In genomic region chr17:35170968-35171771, GRCh38 we compare ENCODE assay signal across 8 cellular contexts.
A peak's percentile ranks its signal among the peaks of the same experiment; 100 is the strongest.
DNase-seq lines count a peak whose midpoint lies in the region; ATAC-seq lines count a peak whose summit lies in the region.

No MANE protein-coding gene starts in this region.

- H3K4me1 Mint-ChIP-seq in T-helper 1 cell treated with Interleukin-12 subunit alpha and Interleukin-12 subunit beta and Interleukin-4 antibody, amounts not matched to agents 30 μg/mL and 1 μg/mL, for 36 hours (ENCODE audit: low read depth) = peaks cover 21% of the 10 kb centered on the region
- H3K4me1 Mint-ChIP-seq in stimulated activated naive CD8-positive, alpha-beta T cell treated with anti-CD3 and anti-CD28 coated beads, Interleukin-15, amount 100 ng/mL, for 72 hours = peaks cover 57% of the 10 kb centered on the region

- peak overlapping the region; percentile 21 for H3K4me3 Mint-ChIP-seq in T-helper 1 cell treated with Interleukin-12 subunit alpha and Interleukin-12 subunit beta and Interleukin-4 antibody, amounts not matched to agents 30 μg/mL and 1 μg/mL, for 36 hours
- peak overlapping the region in 1 of 2 donors; percentile 17 for H3K4me3 Mint-ChIP-seq in stimulated activated naive CD8-positive, alpha-beta T cell treated with anti-CD3 and anti-CD28 coated beads, Interleukin-15, amount 100 ng/mL, for 72 hours

- H3K27me3 Mint-ChIP-seq in T-helper 1 cell treated with Interleukin-12 subunit alpha and Interleukin-12 subunit beta and Interleukin-4 antibody, amounts not matched to agents 30 μg/mL and 1 μg/mL, for 36 hours (ENCODE audit: low read depth) = no peaks in the 10 kb centered on the region
- no peaks in the 10 kb centered on the region for H3K27me3 Mint-ChIP-seq in stimulated activated naive CD8-positive, alpha-beta T cell treated with anti-CD3 and anti-CD28 coated beads, Interleukin-15, amount 100 ng/mL, for 72 hours

- H3K27ac Mint-ChIP-seq in T-helper 1 cell treated with Interleukin-12 subunit alpha and Interleukin-12 subunit beta and Interleukin-4 antibody, amounts not matched to agents 30 μg/mL and 1 μg/mL, for 36 hours = peak overlapping the region; percentile 57
- peak overlapping the region; percentile 44 to 74 for H3K27ac Mint-ChIP-seq in stimulated activated naive CD8-positive, alpha-beta T cell treated with anti-CD3 and anti-CD28 coated beads, Interleukin-15, amount 100 ng/mL, for 72 hours

- no peaks in the 10 kb centered on the region for H3K36me3 Mint-ChIP-seq in T-helper 1 cell treated with Interleukin-12 subunit alpha and Interleukin-12 subunit beta and Interleukin-4 antibody, amounts not matched to agents 30 μg/mL and 1 μg/mL, for 36 hours (ENCODE audit: low read depth)

- DNase-seq in activated naive CD4-positive, alpha-beta T cell treated with Interleukin-2 at 50 U/mL for 16 hours = peak; percentile 22
- no peak for DNase-seq in activated naive CD4-positive, alpha-beta T cell treated with anti-CD3 and anti-CD28 coated beads, Interleukin-2, amount 50 U/mL, for 16 hours
- DNase-seq in epithelial cell of prostate (ENCODE audit: low read depth, low spot score) (no peak), SW 1271 (lab: John Stamatoyannopoulos, UW) (no peak), NCI-H2081 treated with DMSO at 0.1 percent for 48 hours (lab: John Stamatoyannopoulos, UW) (no peak), hypothalamus (lab: John Stamatoyannopoulos, UW) (no peak)
- peak; percentile 36 to 38 for DNase-seq in stimulated activated naive CD8-positive, alpha-beta T cell treated with anti-CD3 and anti-CD28 coated beads, Interleukin-15, amount 100 ng/mL, for 72 hours

- no peaks in the 10 kb centered on the region for H3K9me3 Mint-ChIP-seq in T-helper 1 cell treated with Interleukin-12 subunit alpha and Interleukin-12 subunit beta and Interleukin-4 antibody, amounts not matched to agents 30 μg/mL and 1 μg/mL, for 36 hours
- no peaks in the 10 kb centered on the region for H3K9me3 Mint-ChIP-seq in stimulated activated naive CD8-positive, alpha-beta T cell treated with anti-CD3 and anti-CD28 coated beads, Interleukin-15, amount 100 ng/mL, for 72 hours

- peak; percentile 88 for ATAC-seq in stimulated activated naive CD8-positive, alpha-beta T cell treated with anti-CD3 and anti-CD28 coated beads, Interleukin-15, amount 100 ng/mL, for 72 hours

- peak overlapping the region; percentile 10 for H3K27ac ChIP-seq in epithelial cell of prostate

Comparison
In these comparisons a context has a peak if more than half of its experiments do, and no peak if none do; other contexts are left out.
1. DNase-seq: peak in activated naive CD4-positive, alpha-beta T cell treated with Interleukin-2 at 50 U/mL for 16 hours (single experiment) and stimulated activated naive CD8-positive, alpha-beta T cell treated with anti-CD3 and anti-CD28 coated beads, Interleukin-15, amount 100 ng/mL, for 72 hours (2 of 2); none in activated naive CD4-positive, alpha-beta T cell treated with anti-CD3 and anti-CD28 coated beads, Interleukin-2, amount 50 U/mL, for 16 hours (single experiment), epithelial cell of prostate (single experiment), SW 1271 (0 of 2), NCI-H2081 treated with DMSO at 0.1 percent for 48 hours (single experiment) and hypothalamus (0 of 51).